Comparison of ENCODE assay signal across 8 cellular contexts in the genomic region with DNA sequence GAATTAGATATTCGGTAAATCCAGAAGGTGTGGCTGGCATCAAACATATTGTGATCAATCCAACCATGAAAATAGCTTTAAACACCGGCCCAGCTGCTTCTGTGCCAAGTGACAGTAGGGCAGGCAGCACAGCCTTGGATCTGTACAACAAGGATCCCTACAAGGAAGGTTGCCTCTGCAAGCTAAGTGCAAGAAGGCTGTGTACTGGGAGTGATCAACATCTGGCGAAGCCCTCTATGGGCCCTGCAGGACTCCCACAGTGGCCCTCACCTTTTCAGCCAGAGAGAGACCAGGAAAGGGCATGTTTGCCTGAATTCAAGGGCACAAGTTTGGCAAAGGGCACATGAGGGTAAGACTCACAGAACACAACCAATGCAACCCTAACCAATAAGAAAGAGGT. TPM values are rescaled to one million over a fixed set of nuclear protein-coding genes. Genes with fewer than 3 reads are reported as not detected.
"Had no signal": no experiment of that assay in that cellular context is flagged by ENCODE, and none has a peak within 500 bp of the region (broad histone marks: within the 10 kb centered on the region; RNA-seq: fewer than 3 reads in every experiment).

No MANE protein-coding gene starts in this region.

- H3K27ac Mint-ChIP-seq: IgD-negative memory B cell had no signal

- H3K36me3 ChIP-seq: HAP-1 had no signal

- H3K9ac ChIP-seq: KMS-11 had no signal

- DNase-seq: GOT3, KBM-7 had no signal

- H3K9me3 Mint-ChIP-seq: IgD-negative memory B cell had no signal

- ATAC-seq: HCT116, HepG2 had no signal

- H3K4me1 Mint-ChIP-seq: IgD-negative memory B cell had no signal

- H3K27ac ChIP-seq: KMS-11 had no signal

- H3K4me2 ChIP-seq: KMS-11 had no signal

- H3K4me3 ChIP-seq: HAP-1 had no signal

- H3K4me3 Mint-ChIP-seq: IgD-negative memory B cell had no signal

- H3K9me3 ChIP-seq: HAP-1 had no signal

- H3K36me3 Mint-ChIP-seq: IgD-negative memory B cell had no signal

RNA-seq across cellular contexts. Expression of gene IRS4, which starts 9.6 kb away (rescaled TPM):
- total RNA-seq: HepG2, HT-29 had no signal
- polyA plus RNA-seq: HepG2, IgD-negative memory B cell had no signal
